ENCODE assay signal across 1 cellular context in the genomic region with DNA sequence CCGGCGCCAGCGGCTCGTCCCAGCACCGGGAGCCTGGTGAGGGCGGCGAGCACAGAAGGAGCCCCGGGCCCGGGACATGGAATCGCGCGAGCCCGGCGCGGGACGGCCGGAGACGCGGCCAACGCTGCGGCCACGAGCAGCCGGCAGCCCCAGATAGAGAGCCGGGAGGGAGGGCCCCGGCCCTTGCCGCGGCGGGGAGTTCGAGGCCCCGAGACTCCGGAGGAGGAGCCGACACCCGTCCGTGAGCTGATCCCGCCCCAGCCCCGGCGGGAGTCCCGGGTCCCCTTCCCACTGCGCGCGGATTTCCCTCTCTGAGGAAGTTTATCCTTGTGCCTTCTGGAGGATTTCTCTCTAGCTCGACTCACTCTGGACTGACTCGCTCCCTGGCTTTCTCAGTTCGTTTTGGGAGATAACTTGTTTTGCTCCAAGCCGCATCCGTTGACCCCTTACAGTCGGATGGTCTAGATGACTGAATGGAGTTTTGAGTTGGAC.
TF ChIP-seq lines count a peak whose summit lies in the region.

No MANE protein-coding gene starts in this region.

TF ChIP-seq in SK-N-SH treated with all-trans-retinoic acid at 6 μM for 48 hours, 23 proteins besides CTCF, POLR2A, EP300 and RAD21 (continued from another document):
- TF ChIP-seq, protein P1, sequence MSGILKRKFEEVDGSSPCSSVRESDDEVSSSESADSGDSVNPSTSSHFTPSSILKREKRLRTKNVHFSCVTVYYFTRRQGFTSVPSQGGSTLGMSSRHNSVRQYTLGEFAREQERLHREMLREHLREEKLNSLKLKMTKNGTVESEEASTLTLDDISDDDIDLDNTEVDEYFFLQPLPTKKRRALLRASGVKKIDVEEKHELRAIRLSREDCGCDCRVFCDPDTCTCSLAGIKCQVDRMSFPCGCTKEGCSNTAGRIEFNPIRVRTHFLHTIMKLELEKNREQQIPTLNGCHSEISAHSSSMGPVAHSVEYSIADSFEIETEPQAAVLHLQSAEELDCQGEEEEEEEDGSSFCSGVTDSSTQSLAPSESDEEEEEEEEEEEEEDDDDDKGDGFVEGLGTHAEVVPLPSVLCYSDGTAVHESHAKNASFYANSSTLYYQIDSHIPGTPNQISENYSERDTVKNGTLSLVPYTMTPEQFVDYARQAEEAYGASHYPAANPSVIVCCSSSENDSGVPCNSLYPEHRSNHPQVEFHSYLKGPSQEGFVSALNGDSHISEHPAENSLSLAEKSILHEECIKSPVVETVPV (CRISPR knock-in tag; IDR thresholded peaks at IDR 0.05): no peak
- TF ChIP-seq ISL1 (CRISPR knock-in tag; IDR thresholded peaks at IDR 0.05) (no peak), ZFP3 (CRISPR knock-in tag; IDR thresholded peaks at IDR 0.05) (no peak), ZNF8 (CRISPR knock-in tag; IDR thresholded peaks at IDR 0.05) (no peak)
